ENCODE assay signal across 8 cellular contexts in genomic region chrX:276588-277171, GRCh38. TPM values are rescaled to one million over a fixed set of nuclear protein-coding genes. Genes with fewer than 3 reads are reported as not detected.
DNase-seq lines count a peak whose midpoint lies in the region; ATAC-seq and TF ChIP-seq lines count a peak whose summit lies in the region.

No MANE protein-coding gene starts in this region.

- DNase-seq in GM12864 (ENCODE audit: low read depth) (no peak), T-cell (peak in 1 of 34 experiments; percentile 7), esophagus muscularis mucosa (ENCODE audit: extremely low spot score) (no peak), SW 1271 (lab: John Stamatoyannopoulos, UW) (no peak), NCI-H510A treated with DMSO at 0.1 percent for 48 hours (lab: John Stamatoyannopoulos, UW) (no peak), NCI-H524 (lab: John Stamatoyannopoulos, UW) (no peak)

- H3K36me3 Mint-ChIP-seq in T-cell (no peaks in the 10 kb centered on the region), nephron (ENCODE audit: low read depth) (peaks cover 5% of the 10 kb centered on the region)

- POLR2A ChIA-PET in T-cell (lab: Charles Lee), result no interaction called here

- peak overlapping the region in 2 of 4 donors; percentile 3 to 54 for H3K27ac ChIP-seq in esophagus muscularis mucosa (replicated peaks in 1 of 4)

- H3K4me3 ChIP-seq in GM12864 (ENCODE audit: low read depth, low read length) (peak overlapping the region; percentile 54), esophagus muscularis mucosa (peak overlapping the region; percentile 54 to 64 (median 60))

- H3K4me3 Mint-ChIP-seq in T-cell, result peak overlapping the region; percentile 75 to 81 (median 76)
- peak overlapping the region; percentile 69 to 78 (median 75) for H3K4me3 Mint-ChIP-seq in nephron

- H3K4me1 Mint-ChIP-seq in T-cell (peaks cover 14 to 26% (median 17%) of the 10 kb centered on the region in 3 donors), nephron (peaks cover 17% of the 10 kb centered on the region)

- CTCF ChIA-PET in T-cell (lab: Charles Lee), result no interaction called here

- peak; percentile 38 for ATAC-seq in HG02840 (IDR thresholded peaks at IDR 0.05; ENCODE audit: low FRiP score, unreplicated experiment)
- ATAC-seq in T-cell (replicated peaks in 1 of 4), result peak; percentile 41 to 52 (median 44)

- H3K27ac Mint-ChIP-seq in T-cell (no peak overlapping the region), nephron (peak overlapping the region in 1 of 3 experiments; percentile 50)

- H3K27me3 ChIP-seq in esophagus muscularis mucosa, result peaks cover 0 to 8% (median 0%) of the 10 kb centered on the region in 4 donors

- intact Hi-C loops in esophagus muscularis mucosa (cut with DNase I), result no loop called here

- H3K4me1 ChIP-seq in esophagus muscularis mucosa, result peaks cover 10 to 28% (median 27%) of the 10 kb centered on the region in 4 donors

- no peaks in the 10 kb centered on the region for H3K9me3 Mint-ChIP-seq in T-cell
- H3K9me3 Mint-ChIP-seq in nephron, result no peaks in the 10 kb centered on the region

- 20% methylated on average over 7 of the region's 47 CpGs for WGBS in esophagus muscularis mucosa

- TF ChIP-seq CTCF in GM12864 (IDR thresholded peaks at IDR 0.05; ENCODE audit: low read depth, low read length, missing control alignments), result no peak
- no peak for TF ChIP-seq CTCF in esophagus muscularis mucosa (IDR thresholded peaks at IDR 0.05)
- TF ChIP-seq CTCF in nephron (IDR thresholded peaks at IDR 0.05; ENCODE audit: unreplicated experiment in 3 of 3), result no peak

- peaks cover 0 to 3% of the 10 kb centered on the region in 2 donors for H3K27me3 Mint-ChIP-seq in T-cell
- peaks cover 24% of the 10 kb centered on the region for H3K27me3 Mint-ChIP-seq in nephron (ENCODE audit: low read depth)

- H3K9me3 ChIP-seq in esophagus muscularis mucosa, result no peaks in the 10 kb centered on the region

- TF ChIP-seq EP300 in esophagus muscularis mucosa (IDR thresholded peaks at IDR 0.05), result no peak

- no peak for TF ChIP-seq POLR2A in esophagus muscularis mucosa (IDR thresholded peaks at IDR 0.05; ENCODE audit: low read depth)

- H3K36me3 ChIP-seq in esophagus muscularis mucosa, result no peaks in the 10 kb centered on the region

RNA-seq across cellular contexts. Expression of gene PLCXD1, which starts 4.5 kb away (rescaled TPM):
- 10 to 100 TPM; 18.6 to 27.4 (median 22.4) TPM for total RNA-seq in T-cell
- total RNA-seq in esophagus muscularis mucosa, result 1 to 10 TPM; 2.1 to 8.9 (median 2.4) TPM

RNA-seq across cellular contexts. Expression of gene GTPBP6, which starts 41.9 kb away (rescaled TPM):
- 100 to 1,000 TPM in 3 of 5 donors, 10 to 100 TPM in 2; 58.8 to 112 (median 111) TPM for total RNA-seq in T-cell
- total RNA-seq in esophagus muscularis mucosa, result 10 to 100 TPM; 31.6 to 61.4 (median 55.5) TPM
